In genomic region chr1:220093361-220094015, GRCh38 we compare ENCODE assay signal across 8 cellular contexts. TPM values are rescaled to one million over a fixed set of nuclear protein-coding genes. Genes with fewer than 3 reads are reported as not detected.
DNase-seq lines count a peak whose midpoint lies in the region; ATAC-seq lines count a peak whose summit lies in the region.

No MANE protein-coding gene starts in this region.

- peaks cover 42% of the 10 kb centered on the region for H3K4me1 Mint-ChIP-seq in activated T-cell treated with anti-CD3 and anti-CD28 coated beads, Interleukin-2, amount 50 U/mL, for 4 hours (ENCODE audit: low read depth)
- peaks cover 30% of the 10 kb centered on the region for H3K4me1 Mint-ChIP-seq in activated T-cell treated with anti-CD3 and anti-CD28 coated beads, Interleukin-2, amount 50 U/mL, for 24 hours (ENCODE audit: low read depth)
- H3K4me1 Mint-ChIP-seq in activated T-helper 17 cell treated with anti-CD3 and anti-CD28 coated beads, Interleukin-2, amount 50 U/mL, for 72 hours: peaks cover 9% of the 10 kb centered on the region
- H3K4me1 Mint-ChIP-seq in natural killer cell treated with Interleukin-12 subunit alpha and Interleukin-12 subunit beta and Interleukin-15 and Interleukin-18, amount 100 ng/mL, for 72 hours (ENCODE audit: low read depth in 2 of 2): peaks cover 16 to 20% of the 10 kb centered on the region in 2 donors

- DNase-seq in activated T-cell treated with anti-CD3 and anti-CD28 coated beads, Interleukin-2, amount 50 U/mL, for 4 hours: no peak
- DNase-seq in activated T-cell treated with anti-CD3 and anti-CD28 coated beads, Interleukin-2, amount 50 U/mL, for 24 hours: no peak
- no peak for DNase-seq in natural killer cell treated with Interleukin-12 subunit alpha and Interleukin-12 subunit beta and Interleukin-15 and Interleukin-18, amount 100 ng/mL, for 72 hours (ENCODE audit: low spot score)
- no peak for DNase-seq in SKM-1 (lab: John Stamatoyannopoulos, UW; ENCODE audit: unreplicated experiment)
- DNase-seq in cerebellum (ENCODE audit: low spot score): no peak

- no peaks in the 10 kb centered on the region for H3K27me3 Mint-ChIP-seq in activated T-cell treated with anti-CD3 and anti-CD28 coated beads, Interleukin-2, amount 50 U/mL, for 4 hours (ENCODE audit: low read depth)
- H3K27me3 Mint-ChIP-seq in activated T-cell treated with anti-CD3 and anti-CD28 coated beads, Interleukin-2, amount 50 U/mL, for 24 hours: no peaks in the 10 kb centered on the region
- H3K27me3 Mint-ChIP-seq in activated T-helper 17 cell treated with anti-CD3 and anti-CD28 coated beads, Interleukin-2, amount 50 U/mL, for 72 hours: no peaks in the 10 kb centered on the region
- H3K27me3 Mint-ChIP-seq in natural killer cell treated with Interleukin-12 subunit alpha and Interleukin-12 subunit beta and Interleukin-15 and Interleukin-18, amount 100 ng/mL, for 72 hours: no peaks in the 10 kb centered on the region

- ATAC-seq in activated T-cell treated with anti-CD3 and anti-CD28 coated beads, Interleukin-2, amount 50 U/mL, for 4 hours: no peak
- ATAC-seq in HG03196 (IDR thresholded peaks at IDR 0.05; ENCODE audit: unreplicated experiment) (peak; percentile 0), HG03039 (IDR thresholded peaks at IDR 0.05; ENCODE audit: unreplicated experiment) (no peak)
- ATAC-seq in activated T-helper 17 cell treated with anti-CD3 and anti-CD28 coated beads, Interleukin-2, amount 50 U/mL, for 72 hours (replicated peaks): peak; percentile 1
- ATAC-seq in natural killer cell treated with Interleukin-12 subunit alpha and Interleukin-12 subunit beta and Interleukin-15 and Interleukin-18, amount 100 ng/mL, for 72 hours: no peak

- peaks cover 12% of the 10 kb centered on the region for H3K36me3 Mint-ChIP-seq in activated T-cell treated with anti-CD3 and anti-CD28 coated beads, Interleukin-2, amount 50 U/mL, for 4 hours (ENCODE audit: insufficient read depth)
- H3K36me3 Mint-ChIP-seq in activated T-cell treated with anti-CD3 and anti-CD28 coated beads, Interleukin-2, amount 50 U/mL, for 24 hours (ENCODE audit: low read depth): peaks cover 38% of the 10 kb centered on the region
- peaks cover 35% of the 10 kb centered on the region for H3K36me3 Mint-ChIP-seq in activated T-helper 17 cell treated with anti-CD3 and anti-CD28 coated beads, Interleukin-2, amount 50 U/mL, for 72 hours (ENCODE audit: low read depth)
- H3K36me3 Mint-ChIP-seq in natural killer cell treated with Interleukin-12 subunit alpha and Interleukin-12 subunit beta and Interleukin-15 and Interleukin-18, amount 100 ng/mL, for 72 hours: peaks cover 10% of the 10 kb centered on the region

- no peaks in the 10 kb centered on the region for H3K9me3 Mint-ChIP-seq in activated T-cell treated with anti-CD3 and anti-CD28 coated beads, Interleukin-2, amount 50 U/mL, for 4 hours
- no peaks in the 10 kb centered on the region for H3K9me3 Mint-ChIP-seq in activated T-cell treated with anti-CD3 and anti-CD28 coated beads, Interleukin-2, amount 50 U/mL, for 24 hours
- H3K9me3 Mint-ChIP-seq in activated T-helper 17 cell treated with anti-CD3 and anti-CD28 coated beads, Interleukin-2, amount 50 U/mL, for 72 hours: no peaks in the 10 kb centered on the region
- H3K9me3 Mint-ChIP-seq in natural killer cell treated with Interleukin-12 subunit alpha and Interleukin-12 subunit beta and Interleukin-15 and Interleukin-18, amount 100 ng/mL, for 72 hours: no peaks in the 10 kb centered on the region

- peak overlapping the region; percentile 24 for H3K4me3 Mint-ChIP-seq in activated T-cell treated with anti-CD3 and anti-CD28 coated beads, Interleukin-2, amount 50 U/mL, for 4 hours
- no peak overlapping the region for H3K4me3 Mint-ChIP-seq in activated T-cell treated with anti-CD3 and anti-CD28 coated beads, Interleukin-2, amount 50 U/mL, for 24 hours
- H3K4me3 Mint-ChIP-seq in activated T-helper 17 cell treated with anti-CD3 and anti-CD28 coated beads, Interleukin-2, amount 50 U/mL, for 72 hours: peak overlapping the region; percentile 72
- peak overlapping the region; percentile 9 for H3K4me3 Mint-ChIP-seq in natural killer cell treated with Interleukin-12 subunit alpha and Interleukin-12 subunit beta and Interleukin-15 and Interleukin-18, amount 100 ng/mL, for 72 hours

- H3K27ac Mint-ChIP-seq in activated T-cell treated with anti-CD3 and anti-CD28 coated beads, Interleukin-2, amount 50 U/mL, for 24 hours: no peak overlapping the region
- H3K27ac Mint-ChIP-seq in activated T-helper 17 cell treated with anti-CD3 and anti-CD28 coated beads, Interleukin-2, amount 50 U/mL, for 72 hours: peak overlapping the region; percentile 50
- H3K27ac Mint-ChIP-seq in natural killer cell treated with Interleukin-12 subunit alpha and Interleukin-12 subunit beta and Interleukin-15 and Interleukin-18, amount 100 ng/mL, for 72 hours: peak overlapping the region in 1 of 2 donors; percentile 25

RNA-seq across cellular contexts. Expression of gene IARS2, which starts 0.4 kb away (rescaled TPM):
- total RNA-seq in activated T-cell treated with anti-CD3 and anti-CD28 coated beads, Interleukin-2, amount 50 U/mL, for 4 hours: 10 to 100 TPM; 60.6 to 65.7 (median 63.0) TPM
- 10 to 100 TPM; 56.0 to 83.6 TPM for total RNA-seq in activated T-helper 17 cell treated with anti-CD3 and anti-CD28 coated beads, Interleukin-2, amount 50 U/mL, for 72 hours
- 10 to 100 TPM; 47.5 to 53.8 TPM for total RNA-seq in natural killer cell treated with Interleukin-12 subunit alpha and Interleukin-12 subunit beta and Interleukin-15 and Interleukin-18, amount 100 ng/mL, for 72 hours
- 41.5 TPM for total RNA-seq in cerebellum

RNA-seq across cellular contexts. Expression of gene BPNT1, which starts 3.9 kb away (rescaled TPM):
- total RNA-seq in activated T-cell treated with anti-CD3 and anti-CD28 coated beads, Interleukin-2, amount 50 U/mL, for 4 hours: 10 to 100 TPM; 25.5 to 29.4 (median 28.2) TPM
- total RNA-seq in activated T-helper 17 cell treated with anti-CD3 and anti-CD28 coated beads, Interleukin-2, amount 50 U/mL, for 72 hours: 10 to 100 TPM; 30.9 to 40.3 TPM
- 10 to 100 TPM; 29.8 to 32.2 TPM for total RNA-seq in natural killer cell treated with Interleukin-12 subunit alpha and Interleukin-12 subunit beta and Interleukin-15 and Interleukin-18, amount 100 ng/mL, for 72 hours
- total RNA-seq in cerebellum: 14.1 TPM

RNA-seq across cellular contexts. Expression of gene EPRS1, which starts 47.2 kb away (rescaled TPM):
- total RNA-seq in activated T-cell treated with anti-CD3 and anti-CD28 coated beads, Interleukin-2, amount 50 U/mL, for 4 hours: 100 to 1,000 TPM; 187 to 217 (median 208) TPM
- 100 to 1,000 TPM; 145 to 173 TPM for total RNA-seq in activated T-helper 17 cell treated with anti-CD3 and anti-CD28 coated beads, Interleukin-2, amount 50 U/mL, for 72 hours
- total RNA-seq in natural killer cell treated with Interleukin-12 subunit alpha and Interleukin-12 subunit beta and Interleukin-15 and Interleukin-18, amount 100 ng/mL, for 72 hours: 100 to 1,000 TPM; 134 to 136 TPM
- 90.3 TPM for total RNA-seq in cerebellum

Comparison
In these comparisons a context has a peak if more than half of its experiments do, and no peak if none do; other contexts are left out.
1. ATAC-seq: peak in HG03196 (single experiment) and activated T-helper 17 cell treated with anti-CD3 and anti-CD28 coated beads, Interleukin-2, amount 50 U/mL, for 72 hours (single experiment); none in activated T-cell treated with anti-CD3 and anti-CD28 coated beads, Interleukin-2, amount 50 U/mL, for 4 hours (0 of 2), natural killer cell treated with Interleukin-12 subunit alpha and Interleukin-12 subunit beta and Interleukin-15 and Interleukin-18, amount 100 ng/mL, for 72 hours (0 of 2) and HG03039 (single experiment).